Comparison of ENCODE assay signal across 26 cellular contexts in genomic region chr10:28986856-28987255, GRCh38.
"Had no signal": no experiment of that assay in that cellular context is flagged by ENCODE, and none has a peak within 500 bp of the region (broad histone marks: within the 10 kb centered on the region; RNA-seq: fewer than 3 reads in every experiment).

No MANE protein-coding gene starts in this region.

- H3K4me2 ChIP-seq: PC-9 had no signal

- H2AFZ ChIP-seq: PC-9 had no signal

- H3K27me3 ChIP-seq: brain microvascular endothelial cell, MG63 had no signal

- H3K36me3 ChIP-seq: brain microvascular endothelial cell, MG63 had no signal

- H3K27ac ChIP-seq: brain microvascular endothelial cell, PC-9, SK-N-MC had no signal

- H3K4me3 ChIP-seq: MG63, PC-9, SK-N-MC had no signal

- DNase-seq: activated B cell treated with CpG ODN at 0.5 μM for 24 hours; activated CD4-positive, alpha-beta T cell treated with anti-CD3 and anti-CD28 coated beads for 1 hour; activated CD4-positive, alpha-beta T cell treated with anti-CD3 and anti-CD28 coated beads, Interleukin-2, amount 10 ng/mL, durations not matched to agents 24 days and 14 days; activated CD4-positive, alpha-beta T cell treated with anti-CD3 and anti-CD28 coated beads, Interleukin-2, amount 50 U/mL, for 48 hours; activated CD8-positive, alpha-beta memory T cell treated with anti-CD3 and anti-CD28 coated beads, Interleukin-2, amount 10 ng/mL, durations not matched to agents 7 days and 5 days; activated effector memory CD4-positive, alpha-beta T cell treated with anti-CD3 and anti-CD28 coated beads, Interleukin-2, amount 50 U/mL, for 16 hours; activated naive CD4-positive, alpha-beta T cell treated with Interleukin-2 at 50 U/mL for 16 hours; activated T-cell treated with anti-CD3 and anti-CD28 coated beads, Interleukin-2, amount 50 U/mL, for 4 hours; amygdala; brain microvascular endothelial cell; cerebellar nuclear complex; MG63; MV-4-11; NCI-H1092 treated with DMSO at 0.1 percent for 48 hours; NCI-H1436; NCI-H1694 treated with DMSO at 0.1 percent for 48 hours; NCI-H2029 treated with DMSO at 0.1 percent for 48 hours; NCI-H524; PC-9; SHP77 treated with DMSO at 0.1 percent for 48 hours; T-cell; T-helper 2 cell; T1000 had no signal

- FAIRE-seq: colon, TTC549 had no signal

- ATAC-seq: activated CD8-positive, alpha-beta memory T cell treated with anti-CD3 and anti-CD28 coated beads, Interleukin-2, amount 10 ng/mL, durations not matched to agents 7 days and 5 days; activated T-cell treated with anti-CD3 and anti-CD28 coated beads, Interleukin-2, amount 50 U/mL, for 4 hours; T-cell had no signal

- H3K9me3 ChIP-seq: MG63 had no signal
